Comparison of ENCODE assay signal across 1 cellular context in the genomic region with DNA sequence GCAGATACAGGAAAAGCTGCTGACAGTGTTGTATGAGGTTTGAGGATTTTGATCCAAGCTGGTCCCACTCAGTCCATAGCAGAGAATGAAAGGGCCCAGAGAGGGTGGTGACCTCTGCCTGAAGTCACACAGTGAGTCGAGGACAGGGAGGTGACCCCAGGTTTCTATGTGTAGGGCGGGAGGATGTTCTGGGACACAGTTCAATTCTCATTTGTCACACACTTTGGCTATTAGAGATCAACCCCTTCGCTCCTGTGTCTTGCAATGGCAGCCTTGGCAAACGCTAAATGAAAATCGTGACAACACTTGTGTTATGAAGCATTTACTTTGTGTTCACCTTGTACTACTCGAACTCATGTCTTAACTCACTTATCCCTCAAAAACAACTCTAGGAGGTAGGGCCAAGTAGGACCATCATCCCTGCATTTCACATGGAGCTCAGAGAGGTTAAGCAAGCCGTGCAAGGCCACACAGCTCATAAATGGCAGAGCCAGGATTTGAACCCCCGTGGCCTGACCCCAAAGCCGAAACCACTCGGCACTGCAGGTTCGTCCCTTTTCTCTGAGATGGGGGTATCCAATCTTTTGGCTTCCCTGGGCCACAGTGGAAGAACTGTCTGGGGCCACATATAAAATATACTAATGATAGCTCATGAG.
TF ChIP-seq lines count a peak whose summit lies in the region.

No MANE protein-coding gene starts in this region.

TF ChIP-seq in K562, 482 proteins besides CTCF, POLR2A, EP300 and RAD21:
- TF ChIP-seq, protein P1, sequence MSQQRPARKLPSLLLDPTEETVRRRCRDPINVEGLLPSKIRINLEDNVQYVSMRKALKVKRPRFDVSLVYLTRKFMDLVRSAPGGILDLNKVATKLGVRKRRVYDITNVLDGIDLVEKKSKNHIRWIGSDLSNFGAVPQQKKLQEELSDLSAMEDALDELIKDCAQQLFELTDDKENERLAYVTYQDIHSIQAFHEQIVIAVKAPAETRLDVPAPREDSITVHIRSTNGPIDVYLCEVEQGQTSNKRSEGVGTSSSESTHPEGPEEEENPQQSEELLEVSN (IDR thresholded peaks at IDR 0.05; ENCODE audit: borderline replicate concordance in 1 of 2, extremely low read depth in 1 of 2, insufficient read depth in 1 of 2, insufficient read length in 1 of 2, low read depth in 1 of 2, low read length in 1 of 2, poor library complexity in 1 of 2, severe bottlenecking in 1 of 2), result no peak
- TF ChIP-seq ZNF444 (CRISPR knock-in tag; IDR thresholded peaks at IDR 0.05) (no peak), ADNP (tag; IDR thresholded peaks at IDR 0.05) (peak; percentile 40; the same call in 1 of the 2 replicates), DNMT1 (IDR thresholded peaks at IDR 0.05) (no peak), POLR2B (IDR thresholded peaks at IDR 0.05; ENCODE audit: low read depth, partially characterized antibody) (no peak), KDM1A (IDR thresholded peaks at IDR 0.05) (peak; percentile 19 to 38; a peak in 1 of 4 replicates), KLF6 (CRISPR knock-in tag; IDR thresholded peaks at IDR 0.05; ENCODE audit: borderline replicate concordance) (no peak), ZNF696 (CRISPR knock-in tag; conservative IDR thresholded peaks at IDR 0.05) (no peak), ZFP36 (IDR thresholded peaks at IDR 0.05; ENCODE audit: low read depth, low read length, partially characterized antibody) (peak; percentile 66), BCOR (IDR thresholded peaks at IDR 0.05) (0 out of 2 replicates have a peak, but pooled peaks have one; percentile 48), BRCA1 (IDR thresholded peaks at IDR 0.05) (no peak), BRCA1 (CRISPR knock-in tag; IDR thresholded peaks at IDR 0.05) (no peak), YBX1 (IDR thresholded peaks at IDR 0.05) (no peak), HNRNPH1 (optimal IDR thresholded peaks at IDR 0.05; ENCODE audit: low read depth, low read length) (no peak), RBM25 (IDR thresholded peaks at IDR 0.05; ENCODE audit: low read depth, low read length, severe bottlenecking) (peak; percentile 78), ZFP30 (CRISPR knock-in tag; IDR thresholded peaks at IDR 0.05; ENCODE audit: borderline replicate concordance) (no peak), PTRF (tag; IDR thresholded peaks at IDR 0.05) (no peak), TAF1 (IDR thresholded peaks at IDR 0.05; ENCODE audit: control insufficient read depth, extremely low read depth, insufficient read depth, low read length, severe bottlenecking) (no peak)
- TF ChIP-seq, protein P2, sequence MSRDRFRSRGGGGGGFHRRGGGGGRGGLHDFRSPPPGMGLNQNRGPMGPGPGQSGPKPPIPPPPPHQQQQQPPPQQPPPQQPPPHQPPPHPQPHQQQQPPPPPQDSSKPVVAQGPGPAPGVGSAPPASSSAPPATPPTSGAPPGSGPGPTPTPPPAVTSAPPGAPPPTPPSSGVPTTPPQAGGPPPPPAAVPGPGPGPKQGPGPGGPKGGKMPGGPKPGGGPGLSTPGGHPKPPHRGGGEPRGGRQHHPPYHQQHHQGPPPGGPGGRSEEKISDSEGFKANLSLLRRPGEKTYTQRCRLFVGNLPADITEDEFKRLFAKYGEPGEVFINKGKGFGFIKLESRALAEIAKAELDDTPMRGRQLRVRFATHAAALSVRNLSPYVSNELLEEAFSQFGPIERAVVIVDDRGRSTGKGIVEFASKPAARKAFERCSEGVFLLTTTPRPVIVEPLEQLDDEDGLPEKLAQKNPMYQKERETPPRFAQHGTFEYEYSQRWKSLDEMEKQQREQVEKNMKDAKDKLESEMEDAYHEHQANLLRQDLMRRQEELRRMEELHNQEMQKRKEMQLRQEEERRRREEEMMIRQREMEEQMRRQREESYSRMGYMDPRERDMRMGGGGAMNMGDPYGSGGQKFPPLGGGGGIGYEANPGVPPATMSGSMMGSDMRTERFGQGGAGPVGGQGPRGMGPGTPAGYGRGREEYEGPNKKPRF (IDR thresholded peaks at IDR 0.05; ENCODE audit: low read depth, low read length), result no peak
- TF ChIP-seq, protein P3, sequence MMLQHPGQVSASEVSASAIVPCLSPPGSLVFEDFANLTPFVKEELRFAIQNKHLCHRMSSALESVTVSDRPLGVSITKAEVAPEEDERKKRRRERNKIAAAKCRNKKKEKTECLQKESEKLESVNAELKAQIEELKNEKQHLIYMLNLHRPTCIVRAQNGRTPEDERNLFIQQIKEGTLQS (IDR thresholded peaks at IDR 0.05), result no peak
- TF ChIP-seq, protein P3 (CRISPR knock-in tag; conservative IDR thresholded peaks at IDR 0.05), result no peak
- TF ChIP-seq, protein P4, sequence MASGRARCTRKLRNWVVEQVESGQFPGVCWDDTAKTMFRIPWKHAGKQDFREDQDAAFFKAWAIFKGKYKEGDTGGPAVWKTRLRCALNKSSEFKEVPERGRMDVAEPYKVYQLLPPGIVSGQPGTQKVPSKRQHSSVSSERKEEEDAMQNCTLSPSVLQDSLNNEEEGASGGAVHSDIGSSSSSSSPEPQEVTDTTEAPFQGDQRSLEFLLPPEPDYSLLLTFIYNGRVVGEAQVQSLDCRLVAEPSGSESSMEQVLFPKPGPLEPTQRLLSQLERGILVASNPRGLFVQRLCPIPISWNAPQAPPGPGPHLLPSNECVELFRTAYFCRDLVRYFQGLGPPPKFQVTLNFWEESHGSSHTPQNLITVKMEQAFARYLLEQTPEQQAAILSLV (tag; IDR thresholded peaks at IDR 0.05), result no peak
